In the genomic region with DNA sequence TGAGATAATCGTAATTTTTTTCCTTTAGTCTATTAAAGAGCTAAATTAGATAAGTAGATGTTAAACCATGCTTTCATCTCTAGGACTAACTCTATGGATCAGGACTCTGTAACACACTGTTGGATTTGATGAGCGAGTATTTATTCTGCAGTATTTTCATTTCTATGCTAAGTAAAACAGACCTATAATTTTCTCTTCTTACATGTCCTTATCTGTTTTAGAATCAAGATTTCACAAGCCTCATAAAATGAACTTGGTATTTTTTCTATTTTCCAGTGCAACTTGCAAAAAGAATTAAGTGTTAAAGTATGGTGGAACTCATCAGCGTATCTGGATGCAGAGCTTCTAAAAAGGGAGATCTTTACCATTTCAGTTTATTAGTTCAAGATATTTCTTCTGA, we compare ENCODE assay signal across 12 cellular contexts. TPM values are rescaled to one million over a fixed set of nuclear protein-coding genes. Genes with fewer than 3 reads are reported as not detected.
A peak's percentile ranks its signal among the peaks of the same experiment; 100 is the strongest.
DNase-seq lines count a peak whose midpoint lies in the region; ATAC-seq and TF ChIP-seq lines count a peak whose summit lies in the region.
"Had no signal": no experiment of that assay in that cellular context is flagged by ENCODE, and none has a peak within 500 bp of the region (broad histone marks: within the 10 kb centered on the region; RNA-seq: fewer than 3 reads in every experiment).

No MANE protein-coding gene starts in this region.

- peak overlapping the region; percentile 85 to 96 for H3K4me3 Mint-ChIP-seq in activated T-cell treated with anti-CD3 and anti-CD28 coated beads, Interleukin-2, amount 50 U/mL, for 72 hours
- H3K4me3 Mint-ChIP-seq in effector memory CD8-positive, alpha-beta T cell = peak overlapping the region in 1 of 2 donors; percentile 90

- intact Hi-C loops in heart right ventricle (cut with DNase I) = loop anchor here in 1 of 10 donors (5.0 kb wide), 1 partner anchor 280 kb away; no protein-coding TSS in a partner anchor

- H3K9ac ChIP-seq in skeletal muscle tissue (ENCODE audit: low read depth in 1 of 3, low read length in 3 of 3) = peak overlapping the region in 2 of 3 donors; percentile 93

- H3K4me1 Mint-ChIP-seq in activated T-cell treated with anti-CD3 and anti-CD28 coated beads, Interleukin-2, amount 50 U/mL, for 72 hours (ENCODE audit: low read depth) = peaks cover 33% of the 10 kb centered on the region
- H3K4me1 Mint-ChIP-seq in effector memory CD8-positive, alpha-beta T cell (ENCODE audit: low read depth in 2 of 2) = peaks cover 37 to 61% of the 10 kb centered on the region in 2 donors

- peaks cover 8% of the 10 kb centered on the region for H3K36me3 ChIP-seq in RWPE2 (ENCODE audit: low read depth)
- H3K36me3 ChIP-seq in skeletal muscle tissue (ENCODE audit: control insufficient read depth in 3 of 3, insufficient read depth in 3 of 3, low read length in 3 of 3) = peaks cover 0 to 6% (median 2%) of the 10 kb centered on the region in 3 donors
- H3K36me3 ChIP-seq in heart right ventricle = no peaks in the 10 kb centered on the region

- no peak for TF ChIP-seq CTCF in RWPE2 (IDR thresholded peaks at IDR 0.05; ENCODE audit: poor library complexity, severe bottlenecking)
- TF ChIP-seq CTCF in fibroblast of pulmonary artery (IDR thresholded peaks at IDR 0.05; ENCODE audit: low read length, missing control alignments) = no peak
- TF ChIP-seq CTCF in heart right ventricle (IDR thresholded peaks at IDR 0.05) = no peak

- H3K4me1 ChIP-seq in RWPE2 (ENCODE audit: insufficient read depth, poor library complexity, severe bottlenecking) = peaks cover 16% of the 10 kb centered on the region
- H3K4me1 ChIP-seq in skeletal muscle tissue (ENCODE audit: control insufficient read depth in 3 of 3, insufficient read depth in 3 of 3, low read length in 3 of 3) = peaks cover 16 to 32% (median 28%) of the 10 kb centered on the region in 3 donors
- peaks cover 0 to 70% (median 34%) of the 10 kb centered on the region in 9 donors for H3K4me1 ChIP-seq in heart right ventricle

- peaks cover 6% of the 10 kb centered on the region for H3K27me3 Mint-ChIP-seq in activated T-cell treated with anti-CD3 and anti-CD28 coated beads, Interleukin-2, amount 50 U/mL, for 72 hours (ENCODE audit: low read depth)
- no peaks in the 10 kb centered on the region for H3K27me3 Mint-ChIP-seq in effector memory CD8-positive, alpha-beta T cell

- ATAC-seq in activated T-cell treated with anti-CD3 and anti-CD28 coated beads, Interleukin-2, amount 50 U/mL, for 72 hours (replicated peaks in 1 of 2) = no peak
- ATAC-seq in RWPE2 (ENCODE audit: low read depth) (no peak), heart right ventricle (no peak), HG03159 (IDR thresholded peaks at IDR 0.05; ENCODE audit: unreplicated experiment) (no peak)
- no peak for ATAC-seq in effector memory CD8-positive, alpha-beta T cell (replicated peaks)
- ATAC-seq: esophagus mucosa had no signal

- no peaks in the 10 kb centered on the region for H3K9me3 Mint-ChIP-seq in activated T-cell treated with anti-CD3 and anti-CD28 coated beads, Interleukin-2, amount 50 U/mL, for 72 hours
- H3K9me3 Mint-ChIP-seq in effector memory CD8-positive, alpha-beta T cell = no peaks in the 10 kb centered on the region

- H3K27ac ChIP-seq in RWPE2 (ENCODE audit: poor library complexity, severe bottlenecking) (no peak overlapping the region), skeletal muscle tissue (ENCODE audit: low read depth, low read length) (peak overlapping the region; percentile 85), heart right ventricle (no peak overlapping the region)

- no peak overlapping the region for H3K27ac Mint-ChIP-seq in activated T-cell treated with anti-CD3 and anti-CD28 coated beads, Interleukin-2, amount 50 U/mL, for 72 hours
- no peak overlapping the region for H3K27ac Mint-ChIP-seq in effector memory CD8-positive, alpha-beta T cell

- H3K9me3 ChIP-seq in RWPE2 (ENCODE audit: severe bottlenecking) (no peaks in the 10 kb centered on the region), skeletal muscle tissue (ENCODE audit: control insufficient read depth in 3 of 3, low read length in 3 of 3) (no peaks in the 10 kb centered on the region), heart right ventricle (no peaks in the 10 kb centered on the region)

- peaks cover 4 to 6% of the 10 kb centered on the region in 2 donors for H3K36me3 Mint-ChIP-seq in activated T-cell treated with anti-CD3 and anti-CD28 coated beads, Interleukin-2, amount 50 U/mL, for 72 hours (ENCODE audit: insufficient read depth in 2 of 2)
- H3K36me3 Mint-ChIP-seq in effector memory CD8-positive, alpha-beta T cell (ENCODE audit: insufficient read depth) = peaks cover 25% of the 10 kb centered on the region

- WGBS in heart right ventricle, 2 donors = 78 to 79% methylated on average over 3 of the region's 3 CpGs

- H3K4me3 ChIP-seq in RWPE2 (ENCODE audit: severe bottlenecking) (peak overlapping the region; percentile 78), fibroblast of pulmonary artery (replicated peaks; ENCODE audit: low read depth, low read length) (peak overlapping the region; percentile 95), skeletal muscle tissue (ENCODE audit: low read length in 3 of 3) (peak overlapping the region in 1 of 3 donors; percentile 94), heart right ventricle (no peak overlapping the region)

- no peak for DNase-seq in activated T-cell treated with anti-CD3 and anti-CD28 coated beads, Interleukin-2, amount 50 U/mL, for 72 hours
- DNase-seq in activated T-cell treated with anti-CD3 and anti-CD28 coated beads, Interleukin-2, amount 50 U/mL, for 48 hours = no peak
- DNase-seq in RWPE2 (ENCODE audit: low spot score) (no peak), fibroblast of pulmonary artery (ENCODE audit: low read depth) (no peak), heart right ventricle (no peak)
- no peak for DNase-seq in effector memory CD8-positive, alpha-beta T cell
- DNase-seq: activated naive CD4-positive, alpha-beta T cell; AML-193; NCI-H1105 had no signal

- H3K27me3 ChIP-seq in RWPE2 (ENCODE audit: insufficient read depth, poor library complexity, severe bottlenecking) (no peaks in the 10 kb centered on the region), skeletal muscle tissue (ENCODE audit: control insufficient read depth in 3 of 3, insufficient read depth in 3 of 3, low read length in 3 of 3) (no peaks in the 10 kb centered on the region), heart right ventricle (no peaks in the 10 kb centered on the region)

RNA-seq across cellular contexts. Expression of a gene that starts 2.4 kb away (rescaled TPM):
- total RNA-seq in activated T-cell treated with anti-CD3 and anti-CD28 coated beads, Interleukin-2, amount 50 U/mL, for 72 hours = 10 to 100 TPM; 26.1 to 29.8 TPM
- total RNA-seq in skeletal muscle tissue = 17.7 TPM
- 10 to 100 TPM; 19.5 to 32.6 (median 25.2) TPM for total RNA-seq in heart right ventricle
- 1 to 10 TPM; 4.9 to 7.3 TPM for polyA plus RNA-seq in heart right ventricle

Comparison
In these comparisons a context has a peak if more than half of its experiments do, and no peak if none do; other contexts are left out.
1. H3K4me3 ChIP-seq: peak in RWPE2 (single experiment) and fibroblast of pulmonary artery (single experiment); none in heart right ventricle (0 of 10).